In genomic region chr12:77049767-77050353, GRCh38 we compare ENCODE assay signal across 8 cellular contexts.
A peak's percentile ranks its signal among the peaks of the same experiment; 100 is the strongest.
DNase-seq lines count a peak whose midpoint lies in the region; ATAC-seq and TF ChIP-seq lines count a peak whose summit lies in the region.

No MANE protein-coding gene starts in this region.

- H3K36me3 ChIP-seq in SU-DHL-6 (ENCODE audit: low read length): peaks cover 26% of the 10 kb centered on the region

- H3K27me3 ChIP-seq in SU-DHL-6 (ENCODE audit: low read length): no peaks in the 10 kb centered on the region

- TF ChIP-seq CTCF in SU-DHL-6 (IDR thresholded peaks at IDR 0.05; ENCODE audit: insufficient read depth, low read length, poor library complexity, severe bottlenecking): peak; percentile 68
- TF ChIP-seq CTCF in foreskin fibroblast (IDR thresholded peaks at IDR 0.05; ENCODE audit: low read depth, low read length): peak; percentile 73

- intact Hi-C loops in posterior cingulate gyrus (cut with DNase I): loop anchor here (10.0 kb wide), 1 partner anchor 635 kb away; no protein-coding TSS in a partner anchor

- DNase-seq in COLO668 (lab: John Stamatoyannopoulos, UW; ENCODE audit: unreplicated experiment): peak; percentile 31
- DNase-seq in NCI-H187 treated with DMSO at 0.1 percent for 48 hours (lab: John Stamatoyannopoulos, UW): peak; percentile 67
- DNase-seq in foreskin fibroblast: peak; percentile 39 to 77
- peak; percentile 32 for DNase-seq in retina
- no peak for DNase-seq in posterior cingulate gyrus

- no peak overlapping the region for H3K9ac ChIP-seq in SU-DHL-6 (ENCODE audit: low read length)

- no peaks in the 10 kb centered on the region for H3K9me2 ChIP-seq in SU-DHL-6 (replicated peaks; ENCODE audit: insufficient read depth, low read length)

- no peak overlapping the region for H3K4me3 ChIP-seq in SU-DHL-6 (ENCODE audit: insufficient read depth, low read length, poor library complexity, severe bottlenecking)
- no peak overlapping the region for H3K4me3 ChIP-seq in foreskin fibroblast (ENCODE audit: low read depth in 1 of 2, low read length in 2 of 2)

- H3K79me2 ChIP-seq in SU-DHL-6 (ENCODE audit: insufficient read depth, low read length): no peaks in the 10 kb centered on the region

- H3F3A ChIP-seq in SU-DHL-6 (ENCODE audit: insufficient read depth): no peaks in the 10 kb centered on the region

- no peak overlapping the region for H3K4me2 ChIP-seq in SU-DHL-6 (ENCODE audit: low read depth, low read length, poor library complexity, severe bottlenecking)

- ATAC-seq in GM18873 (IDR thresholded peaks at IDR 0.05; ENCODE audit: low FRiP score, unreplicated experiment) (peak; percentile 97), HG03039 (IDR thresholded peaks at IDR 0.05; ENCODE audit: unreplicated experiment) (peak; percentile 96)

- H2AFZ ChIP-seq in SU-DHL-6 (ENCODE audit: low read depth, low read length, severe bottlenecking): no peak overlapping the region

- H3K9me3 ChIP-seq in SU-DHL-6 (ENCODE audit: insufficient read depth, low read length): no peaks in the 10 kb centered on the region

- no peaks in the 10 kb centered on the region for H4K20me1 ChIP-seq in SU-DHL-6 (ENCODE audit: low read depth, low read length)

- no peak overlapping the region for H3K27ac ChIP-seq in SU-DHL-6 (ENCODE audit: low read depth, low read length)

Comparison
In these comparisons a context has a peak if more than half of its experiments do, and no peak if none do; other contexts are left out.
1. DNase-seq: peak in COLO668 (single experiment), NCI-H187 treated with DMSO at 0.1 percent for 48 hours (single experiment), foreskin fibroblast (2 of 2) and retina (single experiment); none in posterior cingulate gyrus (0 of 10).